In the genomic region with DNA sequence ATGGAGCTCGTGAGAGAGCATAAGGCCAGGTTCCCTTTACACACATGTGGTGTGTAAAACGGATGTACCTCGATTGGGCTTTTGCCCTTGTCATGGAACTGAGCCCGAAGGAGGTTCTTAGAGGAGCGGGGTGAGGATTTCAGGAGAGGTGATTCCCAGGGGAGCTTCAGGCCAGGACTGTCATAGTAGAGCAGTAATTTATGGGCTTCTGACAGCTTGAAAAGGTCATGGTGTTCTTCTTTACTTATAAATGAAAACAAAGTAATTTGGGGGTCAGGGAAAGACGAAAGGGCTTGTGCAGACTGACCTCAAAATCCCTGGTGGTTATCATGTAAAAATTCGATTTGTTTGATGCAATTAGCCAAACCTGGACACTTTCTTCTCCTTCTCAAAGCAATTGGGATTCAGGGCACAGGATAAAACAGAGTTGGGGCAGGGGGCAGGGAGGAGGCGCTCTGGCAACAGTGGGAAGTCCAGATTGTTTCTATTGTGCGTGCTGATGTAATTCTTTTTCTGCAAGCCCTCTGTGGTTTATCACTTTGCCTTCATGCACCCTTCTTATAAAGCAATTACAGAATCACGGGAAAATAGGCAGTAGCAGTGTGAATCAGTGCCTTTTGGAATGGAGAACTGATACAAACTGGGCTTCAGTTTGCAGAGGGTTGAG, we compare ENCODE assay signal across 17 cellular contexts. TPM values are rescaled to one million over a fixed set of nuclear protein-coding genes. Genes with fewer than 3 reads are reported as not detected.
A peak's percentile ranks its signal among the peaks of the same experiment; 100 is the strongest.
DNase-seq lines count a peak whose midpoint lies in the region; ATAC-seq and TF ChIP-seq lines count a peak whose summit lies in the region.
"Had no signal": no experiment of that assay in that cellular context is flagged by ENCODE, and none has a peak within 500 bp of the region (broad histone marks: within the 10 kb centered on the region; RNA-seq: fewer than 3 reads in every experiment).

No MANE protein-coding gene starts in this region.

- intact Hi-C loops in esophagus muscularis mucosa (cut with DNase I), result no loop called here
- intact Hi-C loops in sigmoid colon (cut with DNase I), result no loop called here

- H3K4me1 Mint-ChIP-seq in neural crest cell (peaks cover 11% of the 10 kb centered on the region), T-cell (no peaks in the 10 kb centered on the region)
- H3K4me1 Mint-ChIP-seq: B cell had no signal

- H3K36me3 ChIP-seq in esophagus muscularis mucosa (no peaks in the 10 kb centered on the region), sigmoid colon (no peaks in the 10 kb centered on the region)

- TF ChIP-seq CTCF in esophagus muscularis mucosa (IDR thresholded peaks at IDR 0.05), result no peak
- TF ChIP-seq CTCF in neural crest cell (conservative IDR thresholded peaks at IDR 0.05), result no peak
- no peak for TF ChIP-seq CTCF in sigmoid colon (IDR thresholded peaks at IDR 0.05)

- H3K27me3 ChIP-seq in esophagus muscularis mucosa (no peaks in the 10 kb centered on the region), sigmoid colon (no peaks in the 10 kb centered on the region)

- peaks cover 0 to 22% (median 16%) of the 10 kb centered on the region in 4 donors for H3K4me1 ChIP-seq in esophagus muscularis mucosa
- peaks cover 0 to 25% (median 21%) of the 10 kb centered on the region in 4 donors for H3K4me1 ChIP-seq in sigmoid colon

- TF ChIP-seq POLR2A in esophagus muscularis mucosa (IDR thresholded peaks at IDR 0.05; ENCODE audit: low read depth) (no peak), sigmoid colon (IDR thresholded peaks at IDR 0.05) (no peak)

- H3K36me3 Mint-ChIP-seq in neural crest cell (ENCODE audit: low read depth), result no peaks in the 10 kb centered on the region
- no peaks in the 10 kb centered on the region for H3K36me3 Mint-ChIP-seq in T-cell

- 50% methylated on average over 10 of the region's 10 CpGs for WGBS in esophagus muscularis mucosa
- 83 to 91% methylated on average over 10 of the region's 10 CpGs for WGBS in sigmoid colon, 2 donors

- H3K4me3 ChIP-seq in esophagus muscularis mucosa (no peak overlapping the region), sigmoid colon (no peak overlapping the region)

- ATAC-seq in GM21825 (IDR thresholded peaks at IDR 0.05; ENCODE audit: unreplicated experiment) (no peak), GM18867 (IDR thresholded peaks at IDR 0.05; ENCODE audit: unreplicated experiment) (no peak), T-cell (replicated peaks in 1 of 4) (no peak)

- TF ChIP-seq EP300 in esophagus muscularis mucosa (IDR thresholded peaks at IDR 0.05) (no peak), sigmoid colon (IDR thresholded peaks at IDR 0.05) (no peak)

- H3K4me3 Mint-ChIP-seq in neural crest cell, result no peak overlapping the region
- H3K4me3 Mint-ChIP-seq in T-cell, result no peak overlapping the region
- H3K4me3 Mint-ChIP-seq: B cell; CD4-positive, alpha-beta T cell had no signal

- no peak overlapping the region for H3K27ac ChIP-seq in esophagus muscularis mucosa (replicated peaks in 1 of 4)
- H3K27ac ChIP-seq in sigmoid colon, result peak overlapping the region in 3 of 4 donors; percentile 50 to 75 (median 73)
- H3K27ac ChIP-seq: HL-60 had no signal

- no peaks in the 10 kb centered on the region for H3K9me3 Mint-ChIP-seq in neural crest cell
- H3K9me3 Mint-ChIP-seq in T-cell, result no peaks in the 10 kb centered on the region
- H3K9me3 Mint-ChIP-seq: CD4-positive, alpha-beta T cell had no signal

- peak; percentile 65 for DNase-seq in NCI-H2227 treated with DMSO at 0.1 percent for 48 hours (lab: John Stamatoyannopoulos, UW)
- peak; percentile 81 for DNase-seq in esophagus muscularis mucosa (ENCODE audit: extremely low spot score)
- DNase-seq in neural crest cell (ENCODE audit: low read depth, low spot score), result no peak
- DNase-seq in sigmoid colon, result no peak
- DNase-seq in activated CD4-positive, CD25-positive, alpha-beta regulatory T cell (lab: John Stamatoyannopoulos, UW), result no peak
- DNase-seq in T-cell, result no peak
- DNase-seq: CD4-positive, alpha-beta T cell; DMS53; HCEC 1CT; NCI-H1105 treated with DMSO at 0.1 percent for 48 hours; NCI-H187 treated with DMSO at 0.1 percent for 48 hours; NCI-H446; SHP77 had no signal

- POLR2A ChIA-PET in T-cell (lab: Charles Lee), result no interaction called here

- no peaks in the 10 kb centered on the region for H3K9me3 ChIP-seq in esophagus muscularis mucosa
- no peaks in the 10 kb centered on the region for H3K9me3 ChIP-seq in sigmoid colon

- H3K27me3 Mint-ChIP-seq in neural crest cell (ENCODE audit: low read depth) (no peaks in the 10 kb centered on the region), T-cell (peaks cover 11 to 19% of the 10 kb centered on the region in 2 donors)

- CTCF ChIA-PET in T-cell (lab: Charles Lee), result no interaction called here

- H3K27ac Mint-ChIP-seq in neural crest cell (ENCODE audit: unreplicated experiment) (peak overlapping the region; percentile 39), T-cell (no peak overlapping the region)
- H3K27ac Mint-ChIP-seq: B cell; CD4-positive, alpha-beta T cell had no signal

RNA-seq across cellular contexts. Expression of gene CACNA1D, which starts 51.1 kb away (rescaled TPM):
- total RNA-seq in esophagus muscularis mucosa (1 to 10 TPM in 2 of 4 donors, under 1 TPM in 2; 0.75 to 2.5 (median 1.2) TPM), neural crest cell (1.1 and 2.3 TPM in 2 replicates), sigmoid colon (1 to 10 TPM; 4.8 to 9.7 (median 5.4) TPM), T-cell (under 1 TPM in 4 of 5 donors, not detected in 1; 0.09 to 0.47 (median 0.34) TPM)
- 1 to 10 TPM; 1.2 to 4.3 (median 3.2) TPM for polyA plus RNA-seq in sigmoid colon
- total RNA-seq: CD4-positive, alpha-beta T cell had no signal

Comparison
In these comparisons a context has a peak if more than half of its experiments do, and no peak if none do; other contexts are left out.
1. DNase-seq: peak in NCI-H2227 treated with DMSO at 0.1 percent for 48 hours (single experiment) and esophagus muscularis mucosa (single experiment); none in neural crest cell (single experiment), sigmoid colon (single experiment), activated CD4-positive, CD25-positive, alpha-beta regulatory T cell (0 of 4) and T-cell (0 of 34).
2. H3K27ac ChIP-seq: peak in sigmoid colon (3 of 4); none in esophagus muscularis mucosa (0 of 4).